In the genomic region with DNA sequence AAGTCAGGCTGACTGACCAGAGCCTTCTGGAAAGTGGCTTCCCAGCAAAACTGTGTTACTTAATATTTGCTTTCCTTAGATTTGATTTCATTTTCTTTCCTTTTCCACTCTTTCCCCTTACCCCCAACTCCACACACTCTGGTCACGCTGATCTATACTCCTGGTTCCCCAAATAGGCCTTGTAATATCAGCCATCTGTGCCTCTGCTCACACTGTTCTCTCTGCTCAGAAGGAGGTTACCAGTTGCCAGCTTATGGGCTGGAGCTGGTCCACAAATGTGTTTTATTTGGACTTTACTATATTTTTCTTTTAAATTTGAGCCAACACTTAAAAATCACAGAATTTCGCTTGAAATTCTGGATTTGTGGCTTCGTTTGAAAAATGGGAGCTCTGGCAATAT, we compare ENCODE assay signal across 1 cellular context.
TF ChIP-seq lines count a peak whose summit lies in the region.

No MANE protein-coding gene starts in this region.

TF ChIP-seq in HepG2, 621 proteins besides CTCF, POLR2A, EP300 and RAD21:
- TF ChIP-seq SIX1 (CRISPR knock-in tag; IDR thresholded peaks at IDR 0.05; ENCODE audit: borderline replicate concordance) (no peak), HNRNPK (IDR thresholded peaks at IDR 0.05; ENCODE audit: low read depth, low read length, poor library complexity, severe bottlenecking) (peak; percentile 63)
